ENCODE assay signal across 18 cellular contexts in the genomic region with DNA sequence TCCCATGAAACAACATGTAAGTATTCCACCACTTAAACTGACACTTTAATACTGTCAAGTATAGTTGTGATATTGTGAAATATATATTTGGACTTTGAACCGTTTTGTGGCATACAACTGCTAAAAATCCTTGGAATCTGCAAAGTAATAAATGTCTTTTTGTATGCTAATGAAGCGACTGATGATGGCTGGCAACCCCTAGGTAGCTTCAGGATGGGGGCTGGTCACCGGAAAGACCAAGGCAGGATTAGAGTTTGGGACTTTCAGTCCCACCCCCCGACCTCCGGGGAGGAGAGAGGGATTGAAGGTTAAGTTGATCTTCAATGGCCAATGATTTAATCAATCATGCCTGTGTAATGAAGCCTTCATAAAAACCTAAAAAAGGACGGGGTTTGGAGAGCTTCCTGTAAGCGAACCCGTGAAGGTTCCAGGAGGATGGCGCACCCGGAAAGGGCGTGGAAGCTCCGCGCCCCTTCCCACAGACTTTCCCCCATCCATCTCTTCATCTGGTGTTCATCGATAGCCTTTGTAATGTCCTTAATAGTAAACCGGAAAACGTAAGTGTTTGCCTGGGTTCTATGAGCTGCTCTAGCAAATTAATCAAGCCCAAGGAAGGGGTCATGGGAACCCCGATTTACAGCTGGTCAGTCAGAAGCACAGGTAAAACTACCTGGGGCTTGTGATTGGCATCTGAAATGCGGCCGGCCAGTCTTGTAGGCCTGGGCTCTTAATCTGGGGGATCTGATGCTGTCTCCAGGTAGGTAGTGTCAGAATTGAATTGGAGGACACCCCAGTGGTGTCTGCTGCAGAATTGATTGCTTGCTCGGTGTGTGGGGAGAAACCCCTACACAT. TPM values are rescaled to one million over a fixed set of nuclear protein-coding genes. Genes with fewer than 3 reads are reported as not detected.
DNase-seq lines count a peak whose midpoint lies in the region; ATAC-seq and TF ChIP-seq lines count a peak whose summit lies in the region.
"Had no signal": no experiment of that assay in that cellular context is flagged by ENCODE, and none has a peak within 500 bp of the region (broad histone marks: within the 10 kb centered on the region; RNA-seq: fewer than 3 reads in every experiment).

No MANE protein-coding gene starts in this region.

- H3K27ac ChIP-seq in cardiac muscle cell (no peak overlapping the region), liver (ENCODE audit: low read depth in 1 of 2, low read length in 2 of 2) (peak overlapping the region; percentile 93 to 96), tibial nerve (no peak overlapping the region)
- H3K27ac ChIP-seq: left ventricle myocardium inferior had no signal

- peaks cover 32% of the 10 kb centered on the region for H3K36me3 Mint-ChIP-seq in activated T-cell treated with anti-CD3 and anti-CD28 coated beads, Interleukin-2, amount 50 U/mL, for 24 hours (ENCODE audit: low read depth)

- WGBS in liver = 17% methylated on average over 20 of the region's 20 CpGs
- WGBS in tibial nerve, 2 donors = 37 to 46% methylated on average over 20 of the region's 20 CpGs

- H3K9me3 Mint-ChIP-seq in activated T-cell treated with anti-CD3 and anti-CD28 coated beads, Interleukin-2, amount 50 U/mL, for 24 hours = no peaks in the 10 kb centered on the region
- H3K9me3 Mint-ChIP-seq: dendritic cell treated with granulocyte-macrophage colony-stimulating factor and Interleukin-4, amounts not matched to agents 40 ng/mL and 50 ng/mL, for 4 days had no signal

- peaks cover 47% of the 10 kb centered on the region for H3K4me1 Mint-ChIP-seq in activated T-cell treated with anti-CD3 and anti-CD28 coated beads, Interleukin-2, amount 50 U/mL, for 24 hours (ENCODE audit: low read depth)

- H3K4me3 ChIP-seq in cardiac muscle cell (peak overlapping the region; percentile 55), choroid plexus epithelial cell (ENCODE audit: low read depth, low read length) (peak overlapping the region; percentile 3), liver (ENCODE audit: low read depth in 1 of 3, low read length in 3 of 3) (peak overlapping the region; percentile 66 to 87 (median 87)), tibial nerve (no peak overlapping the region)

- peak overlapping the region; percentile 76 to 83 for H3K9ac ChIP-seq in liver (ENCODE audit: low read depth in 1 of 2, low read length in 2 of 2)

- H3K27me3 ChIP-seq in cardiac muscle cell (no peaks in the 10 kb centered on the region), liver (ENCODE audit: control insufficient read depth in 4 of 4, insufficient read depth in 4 of 4, low read length in 3 of 4) (no peaks in the 10 kb centered on the region), tibial nerve (no peaks in the 10 kb centered on the region)
- H3K27me3 ChIP-seq: foreskin keratinocyte, upper lobe of left lung had no signal

- ATAC-seq in left ventricle myocardium superior (no peak), GM21381 (IDR thresholded peaks at IDR 0.05; ENCODE audit: unreplicated experiment) (no peak)
- ATAC-seq: foreskin keratinocyte, Right ventricle myocardium inferior had no signal

- H3K4me1 ChIP-seq in cardiac muscle cell (ENCODE audit: low read depth) (peaks cover 29% of the 10 kb centered on the region), liver (ENCODE audit: control insufficient read depth in 4 of 4, insufficient read depth in 4 of 4, low read length in 3 of 4) (peaks cover 8 to 50% (median 36%) of the 10 kb centered on the region in 4 donors), tibial nerve (peaks cover 0 to 51% (median 22%) of the 10 kb centered on the region in 4 donors)

- no peak overlapping the region for H3K4me3 Mint-ChIP-seq in activated T-cell treated with anti-CD3 and anti-CD28 coated beads, Interleukin-2, amount 50 U/mL, for 24 hours
- H3K4me3 Mint-ChIP-seq: dendritic cell treated with granulocyte-macrophage colony-stimulating factor and Interleukin-4, amounts not matched to agents 40 ng/mL and 50 ng/mL, for 4 days had no signal

- peak in 1 of 2 donors; percentile 9 for DNase-seq in cardiac muscle cell (ENCODE audit: low read depth in 1 of 2, low spot score in 1 of 2)
- no peak for DNase-seq in left ventricle myocardium superior
- no peak for DNase-seq in choroid plexus epithelial cell (ENCODE audit: low read depth)
- DNase-seq in amygdala (lab: John Stamatoyannopoulos, UW) = no peak
- DNase-seq in activated T-cell treated with anti-CD3 and anti-CD28 coated beads, Interleukin-2, amount 50 U/mL, for 24 hours = no peak
- no peak for DNase-seq in tibial nerve (ENCODE audit: low spot score in 2 of 2)
- DNase-seq: ACHN; foreskin keratinocyte; GOT3; left ventricle myocardium inferior; NCI-H1417; NCI-H510A treated with DMSO at 0.1 percent for 48 hours; stimulated activated CD8-positive, alpha-beta memory T cell treated with anti-CD3 and anti-CD28 coated beads, Interleukin-4, amount 100 ng/mL, for 48 hours had no signal

- intact Hi-C loops in left ventricle myocardium superior (cut with micrococcal nuclease) = no loop called here

- TF ChIP-seq RAD21 in liver (IDR thresholded peaks at IDR 0.05) = no peak

- H3K9me3 ChIP-seq in cardiac muscle cell (ENCODE audit: low read depth) (no peaks in the 10 kb centered on the region), liver (ENCODE audit: control insufficient read depth in 4 of 4, low read length in 3 of 4) (no peaks in the 10 kb centered on the region), tibial nerve (no peaks in the 10 kb centered on the region)
- H3K9me3 ChIP-seq: left ventricle myocardium inferior, upper lobe of left lung had no signal

- no peak for TF ChIP-seq CTCF in cardiac muscle cell (IDR thresholded peaks at IDR 0.05; ENCODE audit: low read depth, low read length)
- TF ChIP-seq CTCF in choroid plexus epithelial cell (conservative IDR thresholded peaks at IDR 0.05; ENCODE audit: low read depth, low read length) = no peak
- TF ChIP-seq CTCF in liver (IDR thresholded peaks at IDR 0.05; ENCODE audit: low read depth, low read length, missing input control) = no peak
- TF ChIP-seq CTCF in tibial nerve (IDR thresholded peaks at IDR 0.05) = no peak

- TF ChIP-seq POLR2A in tibial nerve (IDR thresholded peaks at IDR 0.05) = no peak

- H3K27ac Mint-ChIP-seq in activated T-cell treated with anti-CD3 and anti-CD28 coated beads, Interleukin-2, amount 50 U/mL, for 24 hours = no peak overlapping the region
- H3K27ac Mint-ChIP-seq: dendritic cell treated with granulocyte-macrophage colony-stimulating factor and Interleukin-4, amounts not matched to agents 40 ng/mL and 50 ng/mL, for 4 days had no signal

- H3K27me3 Mint-ChIP-seq in activated T-cell treated with anti-CD3 and anti-CD28 coated beads, Interleukin-2, amount 50 U/mL, for 24 hours = no peaks in the 10 kb centered on the region

- H3K36me3 ChIP-seq in cardiac muscle cell (peaks cover 8% of the 10 kb centered on the region), liver (ENCODE audit: control insufficient read depth in 4 of 4, insufficient read depth in 3 of 4, low read depth in 1 of 4, low read length in 3 of 4) (peaks cover 0 to 3% (median under 1%) of the 10 kb centered on the region in 4 donors), tibial nerve (no peaks in the 10 kb centered on the region)

- TF ChIP-seq EP300 in tibial nerve (IDR thresholded peaks at IDR 0.05) = no peak

TF ChIP-seq in liver, 16 proteins besides CTCF, POLR2A, EP300 and RAD21:
- TF ChIP-seq FOXA1 (IDR thresholded peaks at IDR 0.05) (no peak), HNF4A (conservative IDR thresholded peaks at IDR 0.05) (peak; percentile 58 to 81), TAF1 (conservative IDR thresholded peaks at IDR 0.05) (peak; percentile 74), NR2F2 (IDR thresholded peaks at IDR 0.05) (peak; percentile 39), SP1 (IDR thresholded peaks at IDR 0.05) (peak; percentile 49), FOXA2 (IDR thresholded peaks at IDR 0.05) (no peak), YY1 (IDR thresholded peaks at IDR 0.05) (peak; percentile 92), GABPA (IDR thresholded peaks at IDR 0.05 in 1 of 2, conservative IDR thresholded peaks at IDR 0.05 in 1 of 2) (peak; percentile 41 to 79), JUND (IDR thresholded peaks at IDR 0.05) (peak in 1 of 2 donors; percentile 63), HNF4G (IDR thresholded peaks at IDR 0.05) (no peak), RXRA (IDR thresholded peaks at IDR 0.05) (peak; percentile 16 to 56), REST (IDR thresholded peaks at IDR 0.05) (peak; percentile 68)
- TF ChIP-seq, protein P1, sequence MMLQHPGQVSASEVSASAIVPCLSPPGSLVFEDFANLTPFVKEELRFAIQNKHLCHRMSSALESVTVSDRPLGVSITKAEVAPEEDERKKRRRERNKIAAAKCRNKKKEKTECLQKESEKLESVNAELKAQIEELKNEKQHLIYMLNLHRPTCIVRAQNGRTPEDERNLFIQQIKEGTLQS (IDR thresholded peaks at IDR 0.05) = no peak

RNA-seq across cellular contexts. Expression of gene ZNF281, which starts 1.8 kb away (rescaled TPM):
- total RNA-seq in cardiac muscle cell (17.0 and 20.4 TPM in 2 replicates), left ventricle myocardium superior (8.8 TPM), liver (10 to 100 TPM; 14.6 to 18.4 TPM), tibial nerve (10 to 100 TPM in 1 of 4 donors, 1 to 10 TPM in 3; 8.0 to 12.9 (median 8.9) TPM)
- polyA plus RNA-seq in cardiac muscle cell (19.8 and 34.9 TPM in 2 replicates), liver (10 to 100 TPM in 1 of 2 donors, 1 to 10 TPM in 1; 4.9 to 11.6 TPM)

Comparison
In these comparisons a context has a peak if more than half of its experiments do, and no peak if none do; other contexts are left out.
1. H3K27ac ChIP-seq: peak in liver (2 of 2); none in cardiac muscle cell (single experiment) and tibial nerve (0 of 4).
2. H3K4me3 ChIP-seq: peak in cardiac muscle cell (single experiment), choroid plexus epithelial cell (single experiment) and liver (3 of 3); none in tibial nerve (0 of 4).